ENCODE assay signal across 12 cellular contexts in the genomic region with DNA sequence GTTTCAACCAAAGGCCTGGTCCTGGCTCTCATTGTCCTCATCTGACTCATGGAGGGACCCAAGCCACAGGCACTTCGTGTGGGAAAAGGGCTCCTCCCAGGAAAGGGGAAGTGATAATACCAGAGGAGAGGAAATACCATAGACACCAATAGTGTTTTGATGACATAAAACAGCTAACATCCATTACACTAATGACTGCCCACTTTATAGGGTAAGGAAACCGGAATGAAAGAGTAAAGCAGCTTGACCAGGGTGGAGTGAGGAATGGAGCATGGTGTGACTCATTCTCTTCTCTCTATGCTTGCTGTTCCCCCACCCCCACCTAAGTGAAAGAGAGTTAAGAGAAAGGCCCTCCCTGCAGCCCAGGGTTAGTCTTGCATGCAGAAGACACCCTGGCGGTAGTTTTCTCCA.
A peak's percentile ranks its signal among the peaks of the same experiment; 100 is the strongest.
DNase-seq lines count a peak whose midpoint lies in the region; ATAC-seq and TF ChIP-seq lines count a peak whose summit lies in the region.
"Had no signal": no experiment of that assay in that cellular context is flagged by ENCODE, and none has a peak within 500 bp of the region (broad histone marks: within the 10 kb centered on the region; RNA-seq: fewer than 3 reads in every experiment).

No MANE protein-coding gene starts in this region.

- H3K4me1 ChIP-seq in mesendoderm (ENCODE audit: control insufficient read depth, low read depth, low read length) = no peaks in the 10 kb centered on the region
- H3K4me1 ChIP-seq in tibial nerve = no peaks in the 10 kb centered on the region
- H3K4me1 ChIP-seq: parathyroid adenoma, vagina had no signal

- no peak overlapping the region for H2BK5ac ChIP-seq in mesendoderm (ENCODE audit: low read length)

- no peak overlapping the region for H3K4me2 ChIP-seq in mesendoderm (ENCODE audit: low read length)

- no peak overlapping the region for H3K23ac ChIP-seq in mesendoderm (ENCODE audit: low read length)

- no peaks in the 10 kb centered on the region for H3K4me1 Mint-ChIP-seq in T-helper 17 cell

- no peak overlapping the region for H2BK120ac ChIP-seq in mesendoderm (ENCODE audit: low read depth, low read length)

- TF ChIP-seq CTCF in brain microvascular endothelial cell (IDR thresholded peaks at IDR 0.05; ENCODE audit: low read depth, low read length, missing control alignments) = no peak
- TF ChIP-seq CTCF in tibial nerve (IDR thresholded peaks at IDR 0.05) = no peak
- TF ChIP-seq CTCF in WERI-Rb-1 (IDR thresholded peaks at IDR 0.05; ENCODE audit: low read depth, low read length) = no peak

- H3K9ac ChIP-seq in mesendoderm (ENCODE audit: low read length) = no peak overlapping the region
- H3K9ac ChIP-seq: parathyroid adenoma had no signal

- H3K56ac ChIP-seq in mesendoderm (ENCODE audit: low read length) = no peak overlapping the region

- H3K36me3 ChIP-seq in MG63 (no peaks in the 10 kb centered on the region), brain microvascular endothelial cell (replicated peaks) (no peaks in the 10 kb centered on the region), mesendoderm (ENCODE audit: control insufficient read depth, insufficient read depth, low read length) (no peaks in the 10 kb centered on the region), tibial nerve (no peaks in the 10 kb centered on the region), WERI-Rb-1 (no peaks in the 10 kb centered on the region)
- H3K36me3 ChIP-seq: SJSA1, vagina had no signal

- H3K27ac ChIP-seq in brain microvascular endothelial cell (peak overlapping the region; percentile 73), mesendoderm (ENCODE audit: low read depth, low read length) (no peak overlapping the region), tibial nerve (no peak overlapping the region), WERI-Rb-1 (no peak overlapping the region)
- H3K27ac ChIP-seq: parathyroid adenoma, SJSA1, vagina had no signal

- no peak overlapping the region for H4K5ac ChIP-seq in mesendoderm (ENCODE audit: low read length)

- peak; percentile 78 for DNase-seq in EL
- DNase-seq in MG63 = peak; percentile 49
- peak; percentile 90 for DNase-seq in brain microvascular endothelial cell
- peak; percentile 67 for DNase-seq in mesendoderm
- DNase-seq in tibial nerve (ENCODE audit: low spot score in 2 of 2) = no peak
- no peak for DNase-seq in T-helper 17 cell
- DNase-seq in WERI-Rb-1 = no peak
- DNase-seq: NCI-H1436 treated with DMSO at 0.1 percent for 48 hours had no signal

- no CpG with 5 or more reads among the region's 3 CpGs for WGBS in mesendoderm (ENCODE audit: extremely low coverage, insufficient coverage, low lambda C conversion rate)
- WGBS in tibial nerve, 2 donors = 36 to 54% methylated on average over 3 of the region's 3 CpGs

- no peak overlapping the region for H3K18ac ChIP-seq in mesendoderm (ENCODE audit: low read length)

- ATAC-seq in T-helper 17 cell (no peak), GM21390 (IDR thresholded peaks at IDR 0.05; ENCODE audit: unreplicated experiment) (no peak)

- TF ChIP-seq EP300 in tibial nerve (IDR thresholded peaks at IDR 0.05) = no peak

- no peaks in the 10 kb centered on the region for H3K79me2 ChIP-seq in mesendoderm (ENCODE audit: control insufficient read depth, insufficient read depth, low read length)
- H3K79me2 ChIP-seq: parathyroid adenoma had no signal

- H4K8ac ChIP-seq in mesendoderm (ENCODE audit: low read depth, low read length) = no peak overlapping the region

- in situ Hi-C loops in brain microvascular endothelial cell (cut with HindIII; ENCODE audit: low pct_ligation_motif_present, low sequenced_read_pairs) = no loop called here

- H3K27ac Mint-ChIP-seq in T-helper 17 cell = no peak overlapping the region

- peaks cover 5% of the 10 kb centered on the region for H3K36me3 Mint-ChIP-seq in T-helper 17 cell (ENCODE audit: low read depth)

- H3K4ac ChIP-seq in mesendoderm (ENCODE audit: low read depth, low read length) = no peak overlapping the region

- no peak overlapping the region for H2BK15ac ChIP-seq in mesendoderm (replicated peaks; ENCODE audit: low read depth)

- no peaks in the 10 kb centered on the region for H3K27me3 ChIP-seq in MG63
- no peaks in the 10 kb centered on the region for H3K27me3 ChIP-seq in brain microvascular endothelial cell (replicated peaks)
- H3K27me3 ChIP-seq in mesendoderm (ENCODE audit: insufficient read depth, low read length, poor library complexity) = no peaks in the 10 kb centered on the region
- H3K27me3 ChIP-seq in tibial nerve = no peaks in the 10 kb centered on the region
- no peaks in the 10 kb centered on the region for H3K27me3 ChIP-seq in WERI-Rb-1 (ENCODE audit: insufficient read depth, low read depth, severe bottlenecking)
- H3K27me3 ChIP-seq: SJSA1, vagina had no signal

- H3K4me3 Mint-ChIP-seq in T-helper 17 cell = no peak overlapping the region

- no peak overlapping the region for H2AK5ac ChIP-seq in mesendoderm (ENCODE audit: low read length)

- no peaks in the 10 kb centered on the region for H3K79me1 ChIP-seq in mesendoderm (ENCODE audit: low read length)

- TF ChIP-seq POLR2A in tibial nerve (IDR thresholded peaks at IDR 0.05) = no peak

- H3K27me3 Mint-ChIP-seq in T-helper 17 cell = peaks cover 2% of the 10 kb centered on the region

- H3K4me3 ChIP-seq in MG63 (no peak overlapping the region), brain microvascular endothelial cell (ENCODE audit: low read depth, low read length) (no peak overlapping the region), mesendoderm (ENCODE audit: low read length) (no peak overlapping the region), tibial nerve (no peak overlapping the region), WERI-Rb-1 (ENCODE audit: low read depth, low read length) (no peak overlapping the region)
- H3K4me3 ChIP-seq: SJSA1, vagina had no signal

- H3K9me3 ChIP-seq in MG63 (no peaks in the 10 kb centered on the region), tibial nerve (peaks cover 0 to 16% (median 0%) of the 10 kb centered on the region in 4 donors), T-helper 17 cell (ENCODE audit: control insufficient read depth, low read length, poor library complexity, severe bottlenecking) (no peaks in the 10 kb centered on the region), WERI-Rb-1 (ENCODE audit: severe bottlenecking) (no peaks in the 10 kb centered on the region)
- H3K9me3 ChIP-seq: vagina had no signal

Comparison
In these comparisons a context has a peak if more than half of its experiments do, and no peak if none do; other contexts are left out.
1. DNase-seq: peak in EL (single experiment), MG63 (single experiment), brain microvascular endothelial cell (single experiment) and mesendoderm (single experiment); none in tibial nerve (0 of 2), T-helper 17 cell (0 of 3) and WERI-Rb-1 (single experiment).